Comparison of ENCODE assay signal across 1 cellular context in genomic region chr12:89825591-89826449, GRCh38.
TF ChIP-seq lines count a peak whose summit lies in the region.

No MANE protein-coding gene starts in this region.

TF ChIP-seq in K562, 482 proteins besides CTCF, POLR2A, EP300 and RAD21 (continued from another document and continues in another):
- TF ChIP-seq JUND (IDR thresholded peaks at IDR 0.05; ENCODE audit: borderline replicate concordance, low read depth, low read length) (peak; percentile 32; the same call in 1 of the 2 replicates), JUND (tag; IDR thresholded peaks at IDR 0.05; ENCODE audit: borderline replicate concordance, low read depth, low read length) (no peak), PML (IDR thresholded peaks at IDR 0.05; ENCODE audit: low read length) (0 out of 2 replicates have a peak, but pooled peaks have one; percentile 21), RAD51 (IDR thresholded peaks at IDR 0.05; ENCODE audit: borderline replicate concordance, low read depth) (no peak), GTF2F1 (IDR thresholded peaks at IDR 0.05; ENCODE audit: low read depth, low read length) (no peak), POLR2G (IDR thresholded peaks at IDR 0.05; ENCODE audit: low read depth, low read length) (no peak), SPI1 (IDR thresholded peaks at IDR 0.05; ENCODE audit: borderline replicate concordance, low read depth, low read length) (no peak), NR2C2 (CRISPR knock-in tag; IDR thresholded peaks at IDR 0.05) (no peak), NR2C2 (tag; IDR thresholded peaks at IDR 0.05) (no peak), ZNF316 (IDR thresholded peaks at IDR 0.05) (peak; percentile 43; the same call in 1 of the 2 replicates), PRDM10 (IDR thresholded peaks at IDR 0.05; ENCODE audit: partially characterized antibody) (peak; percentile 47), DIDO1 (tag; IDR thresholded peaks at IDR 0.05; ENCODE audit: low read depth) (no peak), ATF1 (CRISPR knock-in tag; IDR thresholded peaks at IDR 0.05) (no peak), ATF1 (tag; IDR thresholded peaks at IDR 0.05) (no peak), ZNF175 (CRISPR knock-in tag; IDR thresholded peaks at IDR 0.05; ENCODE audit: low read depth) (no peak), NUFIP1 (IDR thresholded peaks at IDR 0.05; ENCODE audit: partially characterized antibody) (no peak), EWSR1 (IDR thresholded peaks at IDR 0.05; ENCODE audit: borderline replicate concordance, low read depth, partially characterized antibody) (no peak), MEIS2 (IDR thresholded peaks at IDR 0.05; ENCODE audit: partially characterized antibody) (peak; percentile 96), ZNF174 (CRISPR knock-in tag; IDR thresholded peaks at IDR 0.05) (no peak), FOSL1 (tag; conservative IDR thresholded peaks at IDR 0.05) (peak; percentile 66), CREB1 (IDR thresholded peaks at IDR 0.05) (no peak), CREB1 (CRISPR knock-in tag; IDR thresholded peaks at IDR 0.05) (no peak), ZBTB40 (IDR thresholded peaks at IDR 0.05) (no peak), ZBTB40 (CRISPR knock-in tag; IDR thresholded peaks at IDR 0.05) (no peak), YY1 (IDR thresholded peaks at IDR 0.05; ENCODE audit: borderline replicate concordance in 1 of 3, control insufficient read depth in 1 of 3, extremely low read depth in 1 of 3, insufficient read depth in 3 of 3, insufficient read length in 1 of 3, insufficient replicate concordance in 2 of 3, low read depth in 1 of 3, low read length in 2 of 3) (no peak), HIVEP1 (CRISPR knock-in tag; IDR thresholded peaks at IDR 0.05) (no peak), MIER1 (IDR thresholded peaks at IDR 0.05; ENCODE audit: low read depth) (no peak), CREB5 (CRISPR knock-in tag; IDR thresholded peaks at IDR 0.05) (no peak), TSC22D4 (tag; IDR thresholded peaks at IDR 0.05) (no peak), ATF3 (IDR thresholded peaks at IDR 0.05) (peak; percentile 37; the same call in 1 of the 2 replicates), ATF3 (CRISPR knock-in tag; conservative IDR thresholded peaks at IDR 0.05) (no peak), CC2D1A (IDR thresholded peaks at IDR 0.05) (no peak), NFE2 (IDR thresholded peaks at IDR 0.05; ENCODE audit: low read depth) (peak; percentile 82), PKNOX1 (IDR thresholded peaks at IDR 0.05) (peak; percentile 91), NFIC (IDR thresholded peaks at IDR 0.05) (peak; percentile 32), DNMT1 (IDR thresholded peaks at IDR 0.05) (no peak), BHLHE40 (IDR thresholded peaks at IDR 0.05; ENCODE audit: low read length) (0 out of 2 replicates have a peak, but pooled peaks have one; percentile 16), ZNF766 (CRISPR knock-in tag; conservative IDR thresholded peaks at IDR 0.05) (peak; percentile 48; the same call in 1 of the 2 replicates), CBFA2T2 (conservative IDR thresholded peaks at IDR 0.05) (peak; percentile 53; the same call in 1 of the 2 replicates), ZNF143 (CRISPR knock-in tag; IDR thresholded peaks at IDR 0.05) (no peak), KDM5B (IDR thresholded peaks at IDR 0.05; ENCODE audit: insufficient replicate concordance, low read depth, low read length) (no peak), SREBF1 (IDR thresholded peaks at IDR 0.05; ENCODE audit: borderline replicate concordance, low read depth, low read length) (no peak), CBFA2T3 (IDR thresholded peaks at IDR 0.05) (peak; percentile 75), HNRNPL (IDR thresholded peaks at IDR 0.05; ENCODE audit: low read depth, low read length) (no peak), HNRNPH1 (optimal IDR thresholded peaks at IDR 0.05; ENCODE audit: low read depth, low read length) (no peak), TAL1 (IDR thresholded peaks at IDR 0.05) (peak; percentile 58), FOXK1 (CRISPR knock-in tag; IDR thresholded peaks at IDR 0.05; ENCODE audit: borderline replicate concordance) (no peak), MAFF (IDR thresholded peaks at IDR 0.05; ENCODE audit: low read length) (0 out of 2 replicates have a peak, but pooled peaks have one; percentile 32), CHD4 (IDR thresholded peaks at IDR 0.05; ENCODE audit: insufficient read depth, insufficient replicate concordance, low read depth, low read length, poor library complexity, severe bottlenecking) (no peak), KLF16 (IDR thresholded peaks at IDR 0.05) (0 out of 2 replicates have a peak, but pooled peaks have one; percentile 31), SMARCA4 (IDR thresholded peaks at IDR 0.05) (peak; percentile 66; the same call in 1 of the 2 replicates), TRIM24 (IDR thresholded peaks at IDR 0.05) (peak; percentile 21 to 50; a peak in 2 of 4 replicates), PHB (CRISPR knock-in tag; IDR thresholded peaks at IDR 0.05) (no peak), ESRRB (CRISPR knock-in tag; IDR thresholded peaks at IDR 0.05; ENCODE audit: borderline replicate concordance) (no peak), E2F6 (IDR thresholded peaks at IDR 0.05; ENCODE audit: borderline replicate concordance in 1 of 2, extremely low read depth in 1 of 2, insufficient read depth in 1 of 2, insufficient read length in 1 of 2, low read depth in 1 of 2, low read length in 1 of 2, poor library complexity in 1 of 2, severe bottlenecking in 1 of 2) (no peak), RBM25 (IDR thresholded peaks at IDR 0.05; ENCODE audit: low read depth, low read length, severe bottlenecking) (no peak), SOX6 (IDR thresholded peaks at IDR 0.05) (peak; percentile 70), KDM1A (IDR thresholded peaks at IDR 0.05) (peak; percentile 15 to 39; a peak in 3 of 4 replicates), STAT5A (IDR thresholded peaks at IDR 0.05; ENCODE audit: borderline replicate concordance, low read length) (0 out of 2 replicates have a peak, but pooled peaks have one; percentile 19), ETV6 (IDR thresholded peaks at IDR 0.05; ENCODE audit: borderline replicate concordance in 1 of 2, low read depth in 2 of 2, low read length in 1 of 2) (no peak), ETV6 (CRISPR knock-in tag; IDR thresholded peaks at IDR 0.05; ENCODE audit: borderline replicate concordance) (no peak)
